Comparison of ENCODE assay signal across 13 cellular contexts in the genomic region with DNA sequence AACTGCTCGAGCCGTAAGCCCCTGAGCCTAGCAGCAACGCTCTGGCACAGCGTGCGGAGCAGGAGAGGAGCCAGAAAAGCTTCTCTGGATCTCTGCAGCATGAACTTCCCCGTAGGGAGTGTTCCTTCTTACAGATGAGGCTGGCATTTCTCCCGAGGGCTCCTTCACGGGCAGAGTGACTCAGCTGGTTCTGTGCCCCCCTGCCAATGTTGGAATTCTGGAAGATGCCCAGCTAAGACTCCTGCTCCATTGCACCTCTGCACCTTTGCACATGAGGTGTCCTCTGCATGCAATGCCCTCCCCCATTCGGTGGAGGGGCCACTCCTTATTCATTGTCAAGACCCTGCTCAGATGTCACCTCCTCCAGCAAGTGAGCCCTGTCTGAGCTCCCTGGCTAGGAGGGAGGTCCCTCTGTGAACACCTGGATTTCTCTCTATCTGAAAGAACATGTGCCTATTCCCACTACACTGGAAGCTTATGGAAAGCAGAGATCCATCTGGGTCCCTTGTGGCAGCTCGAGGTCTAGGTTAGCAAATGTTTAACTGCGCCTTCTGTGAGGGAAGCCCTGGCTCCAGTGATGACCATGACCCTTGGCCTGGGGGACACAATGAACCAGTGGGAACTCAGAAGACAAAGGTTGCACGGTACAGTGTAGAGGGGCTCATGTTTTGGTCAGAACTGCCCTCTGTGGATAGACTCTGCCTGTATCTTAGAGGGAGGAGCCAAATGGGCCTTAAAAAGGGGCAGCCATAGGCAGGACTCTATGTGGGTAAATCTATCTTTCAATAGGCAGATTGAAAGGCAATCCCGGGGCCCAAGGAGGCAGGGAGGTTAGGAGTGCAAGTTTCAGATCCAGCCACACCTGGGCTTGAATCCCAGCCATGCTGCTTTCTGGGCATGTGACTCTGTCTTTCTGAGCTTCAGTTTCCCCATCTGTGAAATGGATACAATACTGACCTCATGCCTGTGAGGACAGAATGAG. TPM values are rescaled to one million over a fixed set of nuclear protein-coding genes. Genes with fewer than 3 reads are reported as not detected.
DNase-seq lines count a peak whose midpoint lies in the region; ATAC-seq, FAIRE-seq and TF ChIP-seq lines count a peak whose summit lies in the region.
"Had no signal": no experiment of that assay in that cellular context is flagged by ENCODE, and none has a peak within 500 bp of the region (broad histone marks: within the 10 kb centered on the region; RNA-seq: fewer than 3 reads in every experiment).

No MANE protein-coding gene starts in this region.

- intact Hi-C loops in natural killer cell (cut with micrococcal nuclease): no loop called here

- TF ChIP-seq CTCF in natural killer cell (IDR thresholded peaks at IDR 0.05): no peak

- H3K9me3 Mint-ChIP-seq in T-helper 2 cell treated with Interferon-gamma antibody and Interleukin-4, amounts not matched to agents 5 μg/mL and 100 μg/mL, for 36 hours: no peaks in the 10 kb centered on the region
- no peaks in the 10 kb centered on the region for H3K9me3 Mint-ChIP-seq in natural killer cell
- H3K9me3 Mint-ChIP-seq: activated naive CD4-positive, alpha-beta T cell treated with anti-CD3 and anti-CD28 coated beads for 36 hours had no signal

- H3K27me3 Mint-ChIP-seq in T-helper 2 cell treated with Interferon-gamma antibody and Interleukin-4, amounts not matched to agents 5 μg/mL and 100 μg/mL, for 36 hours (ENCODE audit: low read depth): peaks cover 6% of the 10 kb centered on the region
- H3K27me3 Mint-ChIP-seq in natural killer cell (ENCODE audit: low read depth in 2 of 2): peaks cover 0 to under 1% of the 10 kb centered on the region in 2 donors

- H3K36me3 Mint-ChIP-seq in T-helper 2 cell treated with Interferon-gamma antibody and Interleukin-4, amounts not matched to agents 5 μg/mL and 100 μg/mL, for 36 hours (ENCODE audit: low read depth): no peaks in the 10 kb centered on the region
- no peaks in the 10 kb centered on the region for H3K36me3 Mint-ChIP-seq in natural killer cell

- H3K4me3 Mint-ChIP-seq in T-helper 2 cell treated with Interferon-gamma antibody and Interleukin-4, amounts not matched to agents 5 μg/mL and 100 μg/mL, for 36 hours: no peak overlapping the region
- no peak overlapping the region for H3K4me3 Mint-ChIP-seq in natural killer cell
- H3K4me3 Mint-ChIP-seq: activated naive CD4-positive, alpha-beta T cell treated with anti-CD3 and anti-CD28 coated beads for 36 hours had no signal

- H3K27ac Mint-ChIP-seq in T-helper 2 cell treated with Interferon-gamma antibody and Interleukin-4, amounts not matched to agents 5 μg/mL and 100 μg/mL, for 36 hours: no peak overlapping the region
- no peak overlapping the region for H3K27ac Mint-ChIP-seq in natural killer cell
- H3K27ac Mint-ChIP-seq: activated naive CD4-positive, alpha-beta T cell treated with anti-CD3 and anti-CD28 coated beads for 36 hours had no signal

- H3K4me1 Mint-ChIP-seq in T-helper 2 cell treated with Interferon-gamma antibody and Interleukin-4, amounts not matched to agents 5 μg/mL and 100 μg/mL, for 36 hours (ENCODE audit: low read depth): peaks cover 22% of the 10 kb centered on the region
- no peaks in the 10 kb centered on the region for H3K4me1 Mint-ChIP-seq in natural killer cell

- FAIRE-seq in H54 (lab: Jason Lieb, UNC): no peak
- FAIRE-seq: endothelial cell of umbilical vein had no signal

- peak; percentile 30 for DNase-seq in H54 (ENCODE audit: insufficient read length, low spot score)
- peak; percentile 80 for DNase-seq in astrocyte of the hippocampus (ENCODE audit: low read depth, low spot score)
- peak; percentile 81 for DNase-seq in left lobe of liver (ENCODE audit: low spot score)
- peak; percentile 16 for DNase-seq in superior temporal gyrus (ENCODE audit: extremely low spot score)
- no peak for DNase-seq in T-helper 2 cell treated with Interferon-gamma antibody and Interleukin-4, amounts not matched to agents 5 μg/mL and 100 μg/mL, for 36 hours (ENCODE audit: low spot score)
- no peak for DNase-seq in natural killer cell
- DNase-seq: activated CD4-positive, alpha-beta T cell treated with anti-CD3 and anti-CD28 coated beads for 4 hours; activated naive CD4-positive, alpha-beta T cell treated with anti-CD3 and anti-CD28 coated beads for 36 hours; NCI-H187 treated with DMSO at 0.1 percent for 48 hours; stimulated activated CD8-positive, alpha-beta memory T cell treated with anti-CD3 and anti-CD28 coated beads, Interleukin-4, amount 100 ng/mL, for 48 hours had no signal

- no peak for TF ChIP-seq POLR2A in H54 (IDR thresholded peaks at IDR 0.05; ENCODE audit: low read depth, low read length)

- peak; percentile 68 for ATAC-seq in left lobe of liver
- no peak for ATAC-seq in GM18861 (IDR thresholded peaks at IDR 0.05; ENCODE audit: unreplicated experiment)
- ATAC-seq in natural killer cell: no peak
- no peak for ATAC-seq in activated CD4-positive, CD25-positive, alpha-beta regulatory T cell treated with anti-CD3 and anti-CD28 coated beads, Interleukin-2, amount 50 U/mL, for 24 hours

RNA-seq across cellular contexts. Expression of a gene that starts 39.4 kb away (rescaled TPM):
- total RNA-seq in left lobe of liver (3.8 TPM), natural killer cell (under 1 TPM in 2 of 3 donors, not detected in 1; 0.25 to 0.35 TPM)

Comparison
In these comparisons a context has a peak if more than half of its experiments do, and no peak if none do; other contexts are left out.
1. DNase-seq: peak in H54 (single experiment), astrocyte of the hippocampus (single experiment), left lobe of liver (single experiment) and superior temporal gyrus (single experiment); none in T-helper 2 cell treated with Interferon-gamma antibody and Interleukin-4, amounts not matched to agents 5 μg/mL and 100 μg/mL, for 36 hours (single experiment) and natural killer cell (single experiment).